Comparison of ENCODE assay signal across 1 cellular context in the genomic region with DNA sequence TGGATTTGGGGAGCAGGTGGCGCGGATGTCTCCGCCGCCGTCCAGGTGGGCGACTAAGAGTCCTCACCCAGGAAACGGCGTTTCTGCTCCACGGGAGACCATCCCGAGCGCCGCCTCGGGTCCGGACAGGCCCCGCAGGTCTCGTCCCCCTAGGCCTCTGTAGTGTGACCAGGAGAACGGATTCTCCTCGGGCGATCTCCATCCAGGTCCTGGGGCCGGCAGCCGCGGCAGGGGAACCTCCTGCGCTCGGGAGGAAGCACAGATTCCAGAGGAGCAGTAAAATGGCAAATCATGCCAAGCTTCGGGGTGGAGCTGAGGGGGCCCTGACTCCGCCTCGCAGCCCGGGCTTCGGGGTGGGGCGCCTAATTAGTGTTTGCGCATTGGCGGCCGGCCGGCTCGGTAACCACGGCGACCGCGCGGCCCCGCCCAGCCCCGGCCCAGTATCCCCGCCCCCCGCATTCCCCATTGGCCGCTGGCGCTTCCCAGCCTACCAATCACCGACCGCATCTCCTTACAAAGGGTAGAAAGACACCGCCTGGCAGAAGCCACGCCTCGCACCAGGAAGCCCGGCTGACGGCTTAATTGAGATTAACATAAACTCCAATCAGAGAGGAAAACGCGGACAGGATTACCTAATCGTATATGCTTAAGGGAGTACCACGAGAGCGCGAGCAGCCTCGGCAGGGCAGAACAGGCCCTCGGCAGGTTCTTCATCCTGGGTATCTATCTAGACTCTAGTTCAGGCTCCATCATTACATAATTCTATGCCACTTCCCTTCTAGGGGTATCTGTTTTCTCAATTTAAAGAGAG.
TF ChIP-seq lines count a peak whose summit lies in the region.

No MANE protein-coding gene starts in this region.

TF ChIP-seq in HepG2, 621 proteins besides CTCF, POLR2A, EP300 and RAD21 (continued from another document and continues in another):
- TF ChIP-seq ATF7 (IDR thresholded peaks at IDR 0.05) (no peak), ATF7 (CRISPR knock-in tag; IDR thresholded peaks at IDR 0.05) (no peak), NRL (CRISPR knock-in tag; IDR thresholded peaks at IDR 0.05; ENCODE audit: borderline replicate concordance) (peak; percentile 71; the same call in 1 of the 2 replicates), HHEX (CRISPR knock-in tag; IDR thresholded peaks at IDR 0.05) (no peak), POLR2AphosphoS5 (IDR thresholded peaks at IDR 0.05; ENCODE audit: low read depth, low read length) (peak; percentile 57), NFE2 (CRISPR knock-in tag; IDR thresholded peaks at IDR 0.05) (no peak), KMT2A (CRISPR knock-in tag; IDR thresholded peaks at IDR 0.05) (no peak), RFX5 (IDR thresholded peaks at IDR 0.05; ENCODE audit: low read depth, low read length) (no peak), MLLT10 (CRISPR knock-in tag; IDR thresholded peaks at IDR 0.05) (no peak), RBM39 (IDR thresholded peaks at IDR 0.05; ENCODE audit: low read depth, low read length, poor library complexity, severe bottlenecking) (peak; percentile 47), ISX (CRISPR knock-in tag; conservative IDR thresholded peaks at IDR 0.05) (no peak), SNAI1 (CRISPR knock-in tag; IDR thresholded peaks at IDR 0.05; ENCODE audit: borderline replicate concordance) (no peak), FOXM1 (CRISPR knock-in tag; IDR thresholded peaks at IDR 0.05) (no peak), ZNF224 (CRISPR knock-in tag; IDR thresholded peaks at IDR 0.05) (no peak), ZNF672 (CRISPR knock-in tag; IDR thresholded peaks at IDR 0.05) (no peak), ZNF556 (CRISPR knock-in tag; IDR thresholded peaks at IDR 0.05; ENCODE audit: borderline replicate concordance) (no peak), ZFP1 (CRISPR knock-in tag; IDR thresholded peaks at IDR 0.05) (no peak), ZFP36L2 (CRISPR knock-in tag; IDR thresholded peaks at IDR 0.05) (no peak), TAF15 (IDR thresholded peaks at IDR 0.05; ENCODE audit: low read depth, low read length, poor library complexity, severe bottlenecking) (no peak), SIN3A (IDR thresholded peaks at IDR 0.05; ENCODE audit: borderline replicate concordance, low read depth, low read length) (no peak), XBP1 (CRISPR knock-in tag; IDR thresholded peaks at IDR 0.05) (no peak), GATAD2A (CRISPR knock-in tag; IDR thresholded peaks at IDR 0.05) (no peak), PHF8 (CRISPR knock-in tag; IDR thresholded peaks at IDR 0.05) (peak; percentile 64), ZZZ3 (CRISPR knock-in tag; IDR thresholded peaks at IDR 0.05; ENCODE audit: borderline replicate concordance) (no peak), TOE1 (CRISPR knock-in tag; IDR thresholded peaks at IDR 0.05) (no peak), STAG1 (CRISPR knock-in tag; IDR thresholded peaks at IDR 0.05) (no peak), CCAR2 (optimal IDR thresholded peaks at IDR 0.05; ENCODE audit: low read depth, low read length) (no peak), MYC (CRISPR knock-in tag; IDR thresholded peaks at IDR 0.05; ENCODE audit: borderline replicate concordance) (no peak; the same call in 1 of the 2 replicates), ZNF878 (CRISPR knock-in tag; IDR thresholded peaks at IDR 0.05) (0 out of 2 replicates have a peak, but pooled peaks have one; percentile 34), ZNF563 (CRISPR knock-in tag; IDR thresholded peaks at IDR 0.05) (no peak)
- TF ChIP-seq, protein P1, sequence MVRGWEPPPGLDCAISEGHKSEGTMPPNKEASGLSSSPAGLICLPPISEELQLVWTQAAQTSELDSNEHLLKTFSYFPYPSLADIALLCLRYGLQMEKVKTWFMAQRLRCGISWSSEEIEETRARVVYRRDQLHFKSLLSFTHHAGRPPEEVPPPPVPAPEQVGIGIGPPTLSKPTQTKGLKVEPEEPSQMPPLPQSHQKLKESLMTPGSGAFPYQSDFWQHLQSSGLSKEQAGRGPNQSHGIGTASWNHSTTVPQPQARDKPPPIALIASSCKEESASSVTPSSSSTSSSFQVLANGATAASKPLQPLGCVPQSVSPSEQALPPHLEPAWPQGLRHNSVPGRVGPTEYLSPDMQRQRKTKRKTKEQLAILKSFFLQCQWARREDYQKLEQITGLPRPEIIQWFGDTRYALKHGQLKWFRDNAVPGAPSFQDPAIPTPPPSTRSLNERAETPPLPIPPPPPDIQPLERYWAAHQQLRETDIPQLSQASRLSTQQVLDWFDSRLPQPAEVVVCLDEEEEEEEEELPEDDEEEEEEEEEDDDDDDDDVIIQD (CRISPR knock-in tag; IDR thresholded peaks at IDR 0.05; ENCODE audit: low read depth): peak; percentile 12; the same call in 1 of the 2 replicates
- TF ChIP-seq, protein P2, sequence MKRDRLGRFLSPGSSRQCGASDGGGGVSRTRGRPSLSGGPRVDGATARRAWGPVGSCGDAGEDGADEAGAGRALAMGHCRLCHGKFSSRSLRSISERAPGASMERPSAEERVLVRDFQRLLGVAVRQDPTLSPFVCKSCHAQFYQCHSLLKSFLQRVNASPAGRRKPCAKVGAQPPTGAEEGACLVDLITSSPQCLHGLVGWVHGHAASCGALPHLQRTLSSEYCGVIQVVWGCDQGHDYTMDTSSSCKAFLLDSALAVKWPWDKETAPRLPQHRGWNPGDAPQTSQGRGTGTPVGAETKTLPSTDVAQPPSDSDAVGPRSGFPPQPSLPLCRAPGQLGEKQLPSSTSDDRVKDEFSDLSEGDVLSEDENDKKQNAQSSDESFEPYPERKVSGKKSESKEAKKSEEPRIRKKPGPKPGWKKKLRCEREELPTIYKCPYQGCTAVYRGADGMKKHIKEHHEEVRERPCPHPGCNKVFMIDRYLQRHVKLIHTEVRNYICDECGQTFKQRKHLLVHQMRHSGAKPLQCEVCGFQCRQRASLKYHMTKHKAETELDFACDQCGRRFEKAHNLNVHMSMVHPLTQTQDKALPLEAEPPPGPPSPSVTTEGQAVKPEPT (CRISPR knock-in tag; IDR thresholded peaks at IDR 0.05; ENCODE audit: low read depth): no peak
- TF ChIP-seq, protein P3, sequence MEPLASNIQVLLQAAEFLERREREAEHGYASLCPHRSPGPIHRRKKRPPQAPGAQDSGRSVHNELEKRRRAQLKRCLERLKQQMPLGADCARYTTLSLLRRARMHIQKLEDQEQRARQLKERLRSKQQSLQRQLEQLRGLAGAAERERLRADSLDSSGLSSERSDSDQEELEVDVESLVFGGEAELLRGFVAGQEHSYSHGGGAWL (CRISPR knock-in tag; IDR thresholded peaks at IDR 0.05): no peak
- TF ChIP-seq, protein P4, sequence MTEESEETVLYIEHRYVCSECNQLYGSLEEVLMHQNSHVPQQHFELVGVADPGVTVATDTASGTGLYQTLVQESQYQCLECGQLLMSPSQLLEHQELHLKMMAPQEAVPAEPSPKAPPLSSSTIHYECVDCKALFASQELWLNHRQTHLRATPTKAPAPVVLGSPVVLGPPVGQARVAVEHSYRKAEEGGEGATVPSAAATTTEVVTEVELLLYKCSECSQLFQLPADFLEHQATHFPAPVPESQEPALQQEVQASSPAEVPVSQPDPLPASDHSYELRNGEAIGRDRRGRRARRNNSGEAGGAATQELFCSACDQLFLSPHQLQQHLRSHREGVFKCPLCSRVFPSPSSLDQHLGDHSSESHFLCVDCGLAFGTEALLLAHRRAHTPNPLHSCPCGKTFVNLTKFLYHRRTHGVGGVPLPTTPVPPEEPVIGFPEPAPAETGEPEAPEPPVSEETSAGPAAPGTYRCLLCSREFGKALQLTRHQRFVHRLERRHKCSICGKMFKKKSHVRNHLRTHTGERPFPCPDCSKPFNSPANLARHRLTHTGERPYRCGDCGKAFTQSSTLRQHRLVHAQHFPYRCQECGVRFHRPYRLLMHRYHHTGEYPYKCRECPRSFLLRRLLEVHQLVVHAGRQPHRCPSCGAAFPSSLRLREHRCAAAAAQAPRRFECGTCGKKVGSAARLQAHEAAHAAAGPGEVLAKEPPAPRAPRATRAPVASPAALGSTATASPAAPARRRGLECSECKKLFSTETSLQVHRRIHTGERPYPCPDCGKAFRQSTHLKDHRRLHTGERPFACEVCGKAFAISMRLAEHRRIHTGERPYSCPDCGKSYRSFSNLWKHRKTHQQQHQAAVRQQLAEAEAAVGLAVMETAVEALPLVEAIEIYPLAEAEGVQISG (CRISPR knock-in tag; IDR thresholded peaks at IDR 0.05): no peak
- TF ChIP-seq, protein P5, sequence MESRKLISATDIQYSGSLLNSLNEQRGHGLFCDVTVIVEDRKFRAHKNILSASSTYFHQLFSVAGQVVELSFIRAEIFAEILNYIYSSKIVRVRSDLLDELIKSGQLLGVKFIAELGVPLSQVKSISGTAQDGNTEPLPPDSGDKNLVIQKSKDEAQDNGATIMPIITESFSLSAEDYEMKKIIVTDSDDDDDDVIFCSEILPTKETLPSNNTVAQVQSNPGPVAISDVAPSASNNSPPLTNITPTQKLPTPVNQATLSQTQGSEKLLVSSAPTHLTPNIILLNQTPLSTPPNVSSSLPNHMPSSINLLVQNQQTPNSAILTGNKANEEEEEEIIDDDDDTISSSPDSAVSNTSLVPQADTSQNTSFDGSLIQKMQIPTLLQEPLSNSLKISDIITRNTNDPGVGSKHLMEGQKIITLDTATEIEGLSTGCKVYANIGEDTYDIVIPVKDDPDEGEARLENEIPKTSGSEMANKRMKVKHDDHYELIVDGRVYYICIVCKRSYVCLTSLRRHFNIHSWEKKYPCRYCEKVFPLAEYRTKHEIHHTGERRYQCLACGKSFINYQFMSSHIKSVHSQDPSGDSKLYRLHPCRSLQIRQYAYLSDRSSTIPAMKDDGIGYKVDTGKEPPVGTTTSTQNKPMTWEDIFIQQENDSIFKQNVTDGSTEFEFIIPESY (CRISPR knock-in tag; IDR thresholded peaks at IDR 0.05): no peak
- TF ChIP-seq, protein P6, sequence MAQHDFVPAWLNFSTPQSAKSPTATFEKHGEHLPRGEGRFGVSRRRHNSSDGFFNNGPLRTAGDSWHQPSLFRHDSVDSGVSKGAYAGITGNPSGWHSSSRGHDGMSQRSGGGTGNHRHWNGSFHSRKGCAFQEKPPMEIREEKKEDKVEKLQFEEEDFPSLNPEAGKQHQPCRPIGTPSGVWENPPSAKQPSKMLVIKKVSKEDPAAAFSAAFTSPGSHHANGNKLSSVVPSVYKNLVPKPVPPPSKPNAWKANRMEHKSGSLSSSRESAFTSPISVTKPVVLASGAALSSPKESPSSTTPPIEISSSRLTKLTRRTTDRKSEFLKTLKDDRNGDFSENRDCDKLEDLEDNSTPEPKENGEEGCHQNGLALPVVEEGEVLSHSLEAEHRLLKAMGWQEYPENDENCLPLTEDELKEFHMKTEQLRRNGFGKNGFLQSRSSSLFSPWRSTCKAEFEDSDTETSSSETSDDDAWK (CRISPR knock-in tag; IDR thresholded peaks at IDR 0.05): no peak
- TF ChIP-seq, protein P7, sequence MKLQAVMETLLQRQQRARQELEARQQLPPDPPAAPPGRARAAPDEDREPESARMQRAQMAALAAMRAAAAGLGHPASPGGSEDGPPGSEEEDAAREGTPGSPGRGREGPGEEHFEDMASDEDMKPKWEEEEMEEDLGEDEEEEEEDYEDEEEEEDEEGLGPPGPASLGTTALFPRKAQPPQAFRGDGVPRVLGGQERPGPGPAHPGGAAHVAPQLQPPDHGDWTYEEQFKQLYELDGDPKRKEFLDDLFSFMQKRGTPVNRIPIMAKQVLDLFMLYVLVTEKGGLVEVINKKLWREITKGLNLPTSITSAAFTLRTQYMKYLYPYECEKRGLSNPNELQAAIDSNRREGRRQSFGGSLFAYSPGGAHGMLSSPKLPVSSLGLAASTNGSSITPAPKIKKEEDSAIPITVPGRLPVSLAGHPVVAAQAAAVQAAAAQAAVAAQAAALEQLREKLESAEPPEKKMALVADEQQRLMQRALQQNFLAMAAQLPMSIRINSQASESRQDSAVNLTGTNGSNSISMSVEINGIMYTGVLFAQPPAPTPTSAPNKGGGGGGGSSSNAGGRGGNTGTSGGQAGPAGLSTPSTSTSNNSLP (IDR thresholded peaks at IDR 0.05; ENCODE audit: low read depth, low read length): no peak
- TF ChIP-seq, protein P8, sequence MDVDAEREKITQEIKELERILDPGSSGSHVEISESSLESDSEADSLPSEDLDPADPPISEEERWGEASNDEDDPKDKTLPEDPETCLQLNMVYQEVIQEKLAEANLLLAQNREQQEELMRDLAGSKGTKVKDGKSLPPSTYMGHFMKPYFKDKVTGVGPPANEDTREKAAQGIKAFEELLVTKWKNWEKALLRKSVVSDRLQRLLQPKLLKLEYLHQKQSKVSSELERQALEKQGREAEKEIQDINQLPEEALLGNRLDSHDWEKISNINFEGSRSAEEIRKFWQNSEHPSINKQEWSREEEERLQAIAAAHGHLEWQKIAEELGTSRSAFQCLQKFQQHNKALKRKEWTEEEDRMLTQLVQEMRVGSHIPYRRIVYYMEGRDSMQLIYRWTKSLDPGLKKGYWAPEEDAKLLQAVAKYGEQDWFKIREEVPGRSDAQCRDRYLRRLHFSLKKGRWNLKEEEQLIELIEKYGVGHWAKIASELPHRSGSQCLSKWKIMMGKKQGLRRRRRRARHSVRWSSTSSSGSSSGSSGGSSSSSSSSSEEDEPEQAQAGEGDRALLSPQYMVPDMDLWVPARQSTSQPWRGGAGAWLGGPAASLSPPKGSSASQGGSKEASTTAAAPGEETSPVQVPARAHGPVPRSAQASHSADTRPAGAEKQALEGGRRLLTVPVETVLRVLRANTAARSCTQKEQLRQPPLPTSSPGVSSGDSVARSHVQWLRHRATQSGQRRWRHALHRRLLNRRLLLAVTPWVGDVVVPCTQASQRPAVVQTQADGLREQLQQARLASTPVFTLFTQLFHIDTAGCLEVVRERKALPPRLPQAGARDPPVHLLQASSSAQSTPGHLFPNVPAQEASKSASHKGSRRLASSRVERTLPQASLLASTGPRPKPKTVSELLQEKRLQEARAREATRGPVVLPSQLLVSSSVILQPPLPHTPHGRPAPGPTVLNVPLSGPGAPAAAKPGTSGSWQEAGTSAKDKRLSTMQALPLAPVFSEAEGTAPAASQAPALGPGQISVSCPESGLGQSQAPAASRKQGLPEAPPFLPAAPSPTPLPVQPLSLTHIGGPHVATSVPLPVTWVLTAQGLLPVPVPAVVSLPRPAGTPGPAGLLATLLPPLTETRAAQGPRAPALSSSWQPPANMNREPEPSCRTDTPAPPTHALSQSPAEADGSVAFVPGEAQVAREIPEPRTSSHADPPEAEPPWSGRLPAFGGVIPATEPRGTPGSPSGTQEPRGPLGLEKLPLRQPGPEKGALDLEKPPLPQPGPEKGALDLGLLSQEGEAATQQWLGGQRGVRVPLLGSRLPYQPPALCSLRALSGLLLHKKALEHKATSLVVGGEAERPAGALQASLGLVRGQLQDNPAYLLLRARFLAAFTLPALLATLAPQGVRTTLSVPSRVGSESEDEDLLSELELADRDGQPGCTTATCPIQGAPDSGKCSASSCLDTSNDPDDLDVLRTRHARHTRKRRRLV (CRISPR knock-in tag; IDR thresholded peaks at IDR 0.05): no peak
- TF ChIP-seq, protein P9, sequence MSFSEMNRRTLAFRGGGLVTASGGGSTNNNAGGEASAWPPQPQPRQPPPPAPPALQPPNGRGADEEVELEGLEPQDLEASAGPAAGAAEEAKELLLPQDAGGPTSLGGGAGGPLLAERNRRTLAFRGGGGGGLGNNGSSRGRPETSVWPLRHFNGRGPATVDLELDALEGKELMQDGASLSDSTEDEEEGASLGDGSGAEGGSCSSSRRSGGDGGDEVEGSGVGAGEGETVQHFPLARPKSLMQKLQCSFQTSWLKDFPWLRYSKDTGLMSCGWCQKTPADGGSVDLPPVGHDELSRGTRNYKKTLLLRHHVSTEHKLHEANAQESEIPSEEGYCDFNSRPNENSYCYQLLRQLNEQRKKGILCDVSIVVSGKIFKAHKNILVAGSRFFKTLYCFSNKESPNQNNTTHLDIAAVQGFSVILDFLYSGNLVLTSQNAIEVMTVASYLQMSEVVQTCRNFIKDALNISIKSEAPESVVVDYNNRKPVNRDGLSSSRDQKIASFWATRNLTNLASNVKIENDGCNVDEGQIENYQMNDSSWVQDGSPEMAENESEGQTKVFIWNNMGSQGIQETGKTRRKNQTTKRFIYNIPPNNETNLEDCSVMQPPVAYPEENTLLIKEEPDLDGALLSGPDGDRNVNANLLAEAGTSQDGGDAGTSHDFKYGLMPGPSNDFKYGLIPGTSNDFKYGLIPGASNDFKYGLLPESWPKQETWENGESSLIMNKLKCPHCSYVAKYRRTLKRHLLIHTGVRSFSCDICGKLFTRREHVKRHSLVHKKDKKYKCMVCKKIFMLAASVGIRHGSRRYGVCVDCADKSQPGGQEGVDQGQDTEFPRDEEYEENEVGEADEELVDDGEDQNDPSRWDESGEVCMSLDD (CRISPR knock-in tag; IDR thresholded peaks at IDR 0.05; ENCODE audit: borderline replicate concordance): no peak
